In the genomic region with DNA sequence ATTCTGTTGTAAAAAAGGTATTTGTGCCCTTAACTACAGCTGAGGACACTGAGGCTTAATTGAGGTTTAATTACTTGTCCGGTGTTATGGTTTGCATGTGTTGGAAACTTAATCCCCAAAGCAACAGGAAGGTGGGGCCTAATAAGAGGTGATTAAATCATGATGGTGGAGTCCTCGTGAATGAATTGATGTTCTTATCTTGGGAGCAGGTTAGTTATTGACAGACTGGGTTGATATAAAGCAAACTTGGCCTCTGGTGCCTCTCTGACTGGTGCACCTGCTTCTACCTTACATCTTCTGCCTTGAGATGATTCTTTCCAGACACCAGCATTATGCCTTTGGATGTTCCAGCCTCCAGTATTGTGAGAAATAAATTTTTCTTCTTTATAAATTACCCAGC, we compare ENCODE assay signal across 24 cellular contexts.
DNase-seq lines count a peak whose midpoint lies in the region; ATAC-seq, FAIRE-seq and TF ChIP-seq lines count a peak whose summit lies in the region.
"Had no signal": no experiment of that assay in that cellular context is flagged by ENCODE, and none has a peak within 500 bp of the region (broad histone marks: within the 10 kb centered on the region; RNA-seq: fewer than 3 reads in every experiment).

No MANE protein-coding gene starts in this region.

- H3K4me2 ChIP-seq in hepatocyte: no peak overlapping the region
- H3K4me2 ChIP-seq: A549 had no signal

- no peaks in the 10 kb centered on the region for H3K9me2 ChIP-seq in hepatocyte (replicated peaks; ENCODE audit: insufficient read depth)

- H2AFZ ChIP-seq in hepatocyte: no peak overlapping the region

- DNase-seq in NCI-H82 (lab: John Stamatoyannopoulos, UW): peak; percentile 43
- no peak for DNase-seq in NCI-H82 treated with DMSO at 0.1 percent for 48 hours (lab: John Stamatoyannopoulos, UW; ENCODE audit: unreplicated experiment)
- peak; percentile 40 for DNase-seq in SK-N-DZ (ENCODE audit: low spot score)
- peak; percentile 8 for DNase-seq in hepatocyte (ENCODE audit: low spot score)
- peak; percentile 47 for DNase-seq in small intestine
- no peak for DNase-seq in ACHN
- DNase-seq: 8988T; C1 segment of cervical spinal cord; Caco-2; CD4-positive, CD25-positive, alpha-beta regulatory T cell; CD8-positive, alpha-beta T cell; DMS 273 treated with DMSO at 0.1 percent for 48 hours; DMS79; EL; GDM1; GOT3; HFFc6 had no signal

- no peaks in the 10 kb centered on the region for H3K79me2 ChIP-seq in hepatocyte

- H4K20me1 ChIP-seq in hepatocyte (ENCODE audit: insufficient read depth, poor library complexity, severe bottlenecking): no peaks in the 10 kb centered on the region

- no peaks in the 10 kb centered on the region for H3K9me3 ChIP-seq in hepatocyte (ENCODE audit: low read depth)
- H3K9me3 ChIP-seq in small intestine (ENCODE audit: control insufficient read depth, low read depth): no peaks in the 10 kb centered on the region
- H3K9me3 ChIP-seq: A549, HAP-1 had no signal

- WGBS in hepatocyte (ENCODE audit: low lambda C conversion rate, missing lambda C conversion rate): 53% methylated on average over 2 of the region's 2 CpGs
- WGBS in small intestine, 3 donors: 11 to 55% (median 33%) methylated on average over 2 of the region's 2 CpGs

- no peak for TF ChIP-seq CTCF in hepatocyte (IDR thresholded peaks at IDR 0.05; ENCODE audit: poor library complexity)

- H3K27ac ChIP-seq in hepatocyte: no peak overlapping the region
- H3K27ac ChIP-seq in small intestine (ENCODE audit: low read depth in 1 of 2, low read length in 1 of 2): no peak overlapping the region
- H3K27ac ChIP-seq: A549 had no signal

- no peak for ATAC-seq in GM21390 (IDR thresholded peaks at IDR 0.05; ENCODE audit: unreplicated experiment)
- ATAC-seq in HG03520 (IDR thresholded peaks at IDR 0.05; ENCODE audit: unreplicated experiment): no peak
- ATAC-seq: A549; CD8-positive, alpha-beta T cell; GM12878 had no signal

- H3K4me1 ChIP-seq in hepatocyte (ENCODE audit: insufficient read depth) (no peaks in the 10 kb centered on the region), small intestine (ENCODE audit: control insufficient read depth in 2 of 2, insufficient read depth in 1 of 2, low read depth in 1 of 2, low read length in 1 of 2) (no peaks in the 10 kb centered on the region)
- H3K4me1 ChIP-seq: A549 had no signal

- H3K27me3 ChIP-seq in hepatocyte (no peaks in the 10 kb centered on the region), small intestine (ENCODE audit: control insufficient read depth in 2 of 2, insufficient read depth in 2 of 2, low read length in 2 of 2) (no peaks in the 10 kb centered on the region)

- H3K36me3 ChIP-seq in hepatocyte (replicated peaks; ENCODE audit: insufficient read depth, low read depth): no peaks in the 10 kb centered on the region
- no peaks in the 10 kb centered on the region for H3K36me3 ChIP-seq in small intestine (ENCODE audit: control insufficient read depth in 2 of 2, insufficient read depth in 2 of 2, low read length in 2 of 2)
- H3K36me3 ChIP-seq: HAP-1 had no signal

- FAIRE-seq in small intestine (lab: Jason Lieb, UNC): no peak
- FAIRE-seq: A549, D721Med, GM12878, H54 had no signal

- H3K4me3 ChIP-seq in hepatocyte (no peak overlapping the region), small intestine (ENCODE audit: low read depth in 1 of 2, low read length in 2 of 2) (no peak overlapping the region)
- H3K4me3 ChIP-seq: A549, GM12878, HAP-1 had no signal

- in situ Hi-C loops in ACHN (cut with HindIII; ENCODE audit: low pct_ligation_motif_present, low pct_unique_long_range_greater_than_20kb, low sequenced_read_pairs): no loop called here

Comparison
In these comparisons a context has a peak if more than half of its experiments do, and no peak if none do; other contexts are left out.
1. DNase-seq: peak in NCI-H82 (single experiment), SK-N-DZ (single experiment), hepatocyte (single experiment) and small intestine (single experiment); none in NCI-H82 treated with DMSO at 0.1 percent for 48 hours (single experiment) and ACHN (single experiment).